Comparison of ENCODE assay signal across 26 cellular contexts in the genomic region with DNA sequence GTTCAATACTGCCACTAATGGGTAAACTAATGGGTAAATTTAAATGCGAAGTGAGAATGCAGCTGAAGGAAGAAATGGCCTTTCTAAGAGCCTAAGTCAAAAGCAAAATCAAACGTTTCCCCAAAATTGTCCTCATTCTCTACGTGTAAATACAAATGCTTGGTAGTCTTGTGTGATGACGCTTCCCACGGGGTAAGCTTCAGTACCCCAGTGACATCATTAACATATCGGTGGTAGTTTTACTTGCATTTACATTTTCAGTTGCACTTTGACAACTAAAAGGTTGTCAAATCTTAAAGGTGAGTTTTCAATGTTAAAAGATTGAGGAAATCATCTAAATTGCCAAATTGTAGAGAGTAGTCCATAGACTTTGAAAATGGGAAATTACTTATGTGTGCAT.
"Had no signal": no experiment of that assay in that cellular context is flagged by ENCODE, and none has a peak within 500 bp of the region (broad histone marks: within the 10 kb centered on the region; RNA-seq: fewer than 3 reads in every experiment).

No MANE protein-coding gene starts in this region.

- H3K27ac ChIP-seq: heart right ventricle, hepatocyte, left ventricle myocardium inferior, neural progenitor cell, neutrophil, right atrium auricular region, skin epidermis, suprapubic skin, thoracic aorta, tibial nerve, uterus had no signal

- H3K27ac Mint-ChIP-seq: memory B cell; naive thymus-derived CD8-positive, alpha-beta T cell; nephron; neural progenitor cell; progenitor cell of endocrine pancreas; stimulated activated naive B cell treated with anti-CD40 and anti-IgM and Interleukin-4, amounts not matched to agents 10 μg/mL and 1 μg/mL and 100 μg/mL, for 72 hours; type B pancreatic cell had no signal

- H3K36me3 Mint-ChIP-seq: memory B cell; naive thymus-derived CD8-positive, alpha-beta T cell; neural progenitor cell; stimulated activated naive B cell treated with anti-CD40 and anti-IgM and Interleukin-4, amounts not matched to agents 10 μg/mL and 1 μg/mL and 100 μg/mL, for 72 hours; type B pancreatic cell had no signal

- H3K9me3 ChIP-seq: left ventricle myocardium inferior, neutrophil, right atrium auricular region, suprapubic skin, thoracic aorta, tibial nerve, uterus had no signal

- ATAC-seq: heart right ventricle; naive thymus-derived CD8-positive, alpha-beta T cell; sciatic nerve; stimulated activated naive B cell treated with anti-CD40 and anti-IgM and Interleukin-4, amounts not matched to agents 10 μg/mL and 1 μg/mL and 100 μg/mL, for 72 hours; stimulated activated naive CD8-positive, alpha-beta T cell treated with anti-CD3 and anti-CD28 coated beads, Interleukin-15, Interleukin-2, amounts not matched to agents 100 U/mL and 50 U/mL, for 24 hours had no signal

- H3K4me3 Mint-ChIP-seq: memory B cell; naive thymus-derived CD8-positive, alpha-beta T cell; nephron; neural progenitor cell; stimulated activated naive B cell treated with anti-CD40 and anti-IgM and Interleukin-4, amounts not matched to agents 10 μg/mL and 1 μg/mL and 100 μg/mL, for 72 hours; type B pancreatic cell had no signal

- H3K4me3 ChIP-seq: heart right ventricle, hepatocyte, left ventricle myocardium inferior, lung, neural progenitor cell, right atrium auricular region, skin epidermis, suprapubic skin, thoracic aorta, tibial nerve, uterus had no signal

- H3K9ac ChIP-seq: neural progenitor cell had no signal

- H3K4me2 ChIP-seq: hepatocyte, neural progenitor cell had no signal

- H3K36me3 ChIP-seq: heart right ventricle, left ventricle myocardium inferior, neural progenitor cell, neutrophil, right atrium auricular region, suprapubic skin, thoracic aorta, tibial nerve, uterus had no signal

- H3K9me3 Mint-ChIP-seq: memory B cell; neural progenitor cell; stimulated activated naive B cell treated with anti-CD40 and anti-IgM and Interleukin-4, amounts not matched to agents 10 μg/mL and 1 μg/mL and 100 μg/mL, for 72 hours; type B pancreatic cell had no signal

- DNase-seq: heart right ventricle; islet precursor cell; left ventricle myocardium inferior; naive thymus-derived CD8-positive, alpha-beta T cell; occipital lobe; stimulated activated CD4-positive, alpha-beta T cell treated with anti-CD3 and anti-CD28 coated beads, Interleukin-12 subunit alpha, Interleukin-12 subunit beta, amount 100 ng/mL, for 4 hours; stimulated activated CD4-positive, alpha-beta T cell treated with anti-CD3 and anti-CD28 coated beads, Interleukin-15, amount 100 ng/mL, for 24 hours; stimulated activated CD4-positive, alpha-beta T cell treated with anti-CD3 and anti-CD28 coated beads, Interleukin-2, amount 100 ng/mL, for 24 hours; stimulated activated CD4-positive, alpha-beta T cell treated with anti-CD3 and anti-CD28 coated beads, Interleukin-4, amount 100 ng/mL, for 1 hour; stimulated activated naive B cell treated with anti-CD40 and anti-IgM and Interleukin-4, amounts not matched to agents 10 μg/mL and 1 μg/mL and 100 μg/mL, for 72 hours; stimulated activated naive CD8-positive, alpha-beta T cell treated with anti-CD3 and anti-CD28 coated beads, Interleukin-15, Interleukin-2, amounts not matched to agents 100 U/mL and 50 U/mL, for 24 hours; uterus had no signal

- H2AFZ ChIP-seq: hepatocyte, neural progenitor cell had no signal

- H3K4me1 Mint-ChIP-seq: memory B cell; naive thymus-derived CD8-positive, alpha-beta T cell; nephron; neural progenitor cell; stimulated activated naive B cell treated with anti-CD40 and anti-IgM and Interleukin-4, amounts not matched to agents 10 μg/mL and 1 μg/mL and 100 μg/mL, for 72 hours had no signal

- H3K4me1 ChIP-seq: heart right ventricle, left ventricle myocardium inferior, neural progenitor cell, right atrium auricular region, suprapubic skin, tibial nerve, uterus had no signal

- H3K27me3 ChIP-seq: heart right ventricle, hepatocyte, neural progenitor cell, neutrophil, right atrium auricular region, suprapubic skin, tibial nerve, uterus had no signal

- H3K79me2 ChIP-seq: hepatocyte had no signal

- H3K27me3 Mint-ChIP-seq: memory B cell; naive thymus-derived CD8-positive, alpha-beta T cell; progenitor cell of endocrine pancreas; stimulated activated naive B cell treated with anti-CD40 and anti-IgM and Interleukin-4, amounts not matched to agents 10 μg/mL and 1 μg/mL and 100 μg/mL, for 72 hours; type B pancreatic cell had no signal
